In genomic region chr16:15650698-15651161, GRCh38 we compare ENCODE assay signal across 8 cellular contexts. TPM values are rescaled to one million over a fixed set of nuclear protein-coding genes. Genes with fewer than 3 reads are reported as not detected.
A peak's percentile ranks its signal among the peaks of the same experiment; 100 is the strongest.
DNase-seq lines count a peak whose midpoint lies in the region; ATAC-seq, FAIRE-seq and TF ChIP-seq lines count a peak whose summit lies in the region.

No MANE protein-coding gene starts in this region.

- peak overlapping the region; percentile 96 for H3K4me3 ChIP-seq in GM06990 (replicated peaks; ENCODE audit: low read depth, low read length)
- peak overlapping the region; percentile 82 for H3K4me3 ChIP-seq in HEK293 (ENCODE audit: low read depth, low read length)
- peak overlapping the region; percentile 91 for H3K4me3 ChIP-seq in RWPE2 (ENCODE audit: severe bottlenecking)
- peak overlapping the region; percentile 83 to 98 (median 96) for H3K4me3 ChIP-seq in keratinocyte (ENCODE audit: control insufficient read depth in 2 of 3, extremely low read depth in 1 of 3, insufficient read depth in 2 of 3, low read depth in 1 of 3, low read length in 3 of 3)

- H3K9me3 ChIP-seq in HEK293 (ENCODE audit: control insufficient read depth, insufficient read depth, low read depth, low read length) (no peaks in the 10 kb centered on the region), RWPE2 (ENCODE audit: severe bottlenecking) (no peaks in the 10 kb centered on the region), keratinocyte (ENCODE audit: control insufficient read depth, low read depth, low read length) (no peaks in the 10 kb centered on the region)

- CTCF ChIA-PET in HEK293 (lab: Yijun Ruan, JAX) (interaction anchor here (0.6 to 0.7 kb wide), 2 partner anchors 26 to 119 kb away, joined by 3 read pairs; no protein-coding TSS in a partner anchor), MCF 10A (lab: Yijun Ruan, JAX) (interaction anchor here (0.8 to 3.4 kb wide), 2 partner anchors 9 to 175 kb away, joined by 3 to 14 read pairs; partner anchors contain the start of gene MARF1)

- intact Hi-C loops in MCF 10A (cut with micrococcal nuclease), result loop anchor here (2.0 kb wide), 1 partner anchor 54 kb away; no protein-coding TSS in a partner anchor

- peaks cover 9% of the 10 kb centered on the region for H3K36me3 Mint-ChIP-seq in MCF 10A (ENCODE audit: insufficient read depth, unreplicated experiment)

- peaks cover 53% of the 10 kb centered on the region for H3K79me2 ChIP-seq in keratinocyte (ENCODE audit: control insufficient read depth, insufficient read depth, low read length)

- peaks cover 13% of the 10 kb centered on the region for H3K36me3 ChIP-seq in GM06990 (ENCODE audit: control insufficient read depth, insufficient read depth, low read length)
- peaks cover 3 to 7% of the 10 kb centered on the region in 2 experiments; a peak in 2 of 3 replicates for H3K36me3 ChIP-seq in HEK293 (ENCODE audit: control insufficient read depth in 2 of 2, insufficient read depth in 1 of 2, low read length in 2 of 2)
- peaks cover 41% of the 10 kb centered on the region for H3K36me3 ChIP-seq in RWPE2 (ENCODE audit: low read depth)
- H3K36me3 ChIP-seq in keratinocyte (ENCODE audit: control insufficient read depth in 2 of 2, extremely low read depth in 1 of 2, insufficient read depth in 2 of 2, low read length in 2 of 2), result peaks cover 3 to 18% of the 10 kb centered on the region in 2 experiments

- peaks cover 8% of the 10 kb centered on the region for H3K4me1 Mint-ChIP-seq in MCF 10A (ENCODE audit: insufficient read depth, unreplicated experiment)

- dilution Hi-C loops in keratinocyte (cut with MboI; ENCODE audit: extremely low pct_ligation_motif_present, low sequenced_read_pairs), result no loop called here

- H3K4me3 Mint-ChIP-seq in MCF 10A (ENCODE audit: unreplicated experiment), result peak overlapping the region; percentile 100

- H3K27ac ChIP-seq in HEK293 (ENCODE audit: extremely low read depth, low read depth, low read length) (peak overlapping the region; percentile 83; the same call in 1 of the 2 replicates), RWPE2 (ENCODE audit: poor library complexity, severe bottlenecking) (peak overlapping the region; percentile 99), keratinocyte (ENCODE audit: control insufficient read depth, insufficient read depth, low read length) (peak overlapping the region; percentile 88)

- H3K27me3 ChIP-seq in GM06990 (replicated peaks; ENCODE audit: control insufficient read depth, insufficient read depth, low read length), result no peaks in the 10 kb centered on the region
- H3K27me3 ChIP-seq in RWPE2 (ENCODE audit: insufficient read depth, poor library complexity, severe bottlenecking), result no peaks in the 10 kb centered on the region
- no peaks in the 10 kb centered on the region for H3K27me3 ChIP-seq in keratinocyte (ENCODE audit: control insufficient read depth, extremely low read depth, insufficient read depth, low read length)

- H3K27me3 Mint-ChIP-seq in MCF 10A (ENCODE audit: insufficient read depth, unreplicated experiment), result no peaks in the 10 kb centered on the region

- peak; percentile 3; the same call in 1 of the 3 replicates for ATAC-seq in RWPE2 (ENCODE audit: low read depth)

- peak overlapping the region; percentile 96 for H3K27ac Mint-ChIP-seq in MCF 10A (ENCODE audit: low read depth, unreplicated experiment)

- H3K4me2 ChIP-seq in keratinocyte (ENCODE audit: control insufficient read depth, extremely low read depth, insufficient read depth, low read depth, low read length), result peak overlapping the region; percentile 94

- peaks cover 10% of the 10 kb centered on the region for H4K20me1 ChIP-seq in keratinocyte (ENCODE audit: control insufficient read depth, extremely low read depth, insufficient read depth, low read length)

- no peak for TF ChIP-seq CTCF in GM06990 (IDR thresholded peaks at IDR 0.05; ENCODE audit: insufficient read depth, low read length, poor library complexity, severe bottlenecking)
- TF ChIP-seq CTCF in HEK293 (tag by site-specific recombination; IDR thresholded peaks at IDR 0.05), result no peak
- no peak for TF ChIP-seq CTCF in RWPE2 (IDR thresholded peaks at IDR 0.05; ENCODE audit: poor library complexity, severe bottlenecking)
- TF ChIP-seq CTCF in MCF 10A (IDR thresholded peaks at IDR 0.05; ENCODE audit: unreplicated experiment), result no peak
- no peak for TF ChIP-seq CTCF in keratinocyte (optimal IDR thresholded peaks at IDR 0.05 in 1 of 3, IDR thresholded peaks at IDR 0.05 in 1 of 3, conservative IDR thresholded peaks at IDR 0.05 in 1 of 3; ENCODE audit: extremely low read depth in 1 of 3, insufficient read depth in 2 of 3, low read length in 3 of 3)

- FAIRE-seq in keratinocyte (lab: Jason Lieb, UNC), result no peak

- peak overlapping the region; percentile 79 for H2AFZ ChIP-seq in keratinocyte (ENCODE audit: control insufficient read depth, low read length)

- H3K9me3 Mint-ChIP-seq in MCF 10A (ENCODE audit: unreplicated experiment), result no peaks in the 10 kb centered on the region

- H3K4me1 ChIP-seq in HEK293 (ENCODE audit: control insufficient read depth, insufficient read depth, low read length), result no peaks in the 10 kb centered on the region
- H3K4me1 ChIP-seq in RWPE2 (ENCODE audit: insufficient read depth, poor library complexity, severe bottlenecking), result peaks cover 26% of the 10 kb centered on the region
- peaks cover 42% of the 10 kb centered on the region for H3K4me1 ChIP-seq in keratinocyte (ENCODE audit: control insufficient read depth, extremely low read depth, insufficient read depth, low read length)

- peak overlapping the region; percentile 97 for H3K9ac ChIP-seq in keratinocyte (ENCODE audit: control insufficient read depth, extremely low read depth, insufficient read depth, low read length)

- no TSS peak for BruUV-seq in MCF 10A (replicated peaks; lab: Mats Ljungman, UMichigan)

- POLR2A ChIA-PET in HEK293 (lab: Yijun Ruan, JAX), result interaction anchor here (0.6 to 1.0 kb wide), 3 partner anchors 8 to 63 kb away, joined by 3 to 4 read pairs (median 3); partner anchors contain the start of gene MARF1
- POLR2A ChIA-PET in MCF 10A (lab: Yijun Ruan, JAX), result interaction anchor here (0.7 to 6.3 kb wide), 8 partner anchors 7 to 238 kb away, joined by 3 to 139 read pairs (median 6); partner anchors contain the start of genes CEP20 and MARF1

- peak; percentile 43 for DNase-seq in GM06990 (ENCODE audit: extremely low read depth, insufficient read length)
- DNase-seq in RWPE2 (ENCODE audit: low spot score), result no peak
- DNase-seq in MCF 10A (ENCODE audit: unreplicated experiment), result peak; percentile 46
- DNase-seq in keratinocyte (ENCODE audit: low read depth, low spot score), result no peak
- DNase-seq in stimulated activated CD4-positive, alpha-beta T cell treated with anti-CD3 and anti-CD28 coated beads, Interleukin-4, amount 100 ng/mL, for 4 hours, result peak; percentile 31 to 33
- no peak for DNase-seq in OCI-M2 (lab: John Stamatoyannopoulos, UW; ENCODE audit: unreplicated experiment)
- DNase-seq in HPDE6-E6E7 (ENCODE audit: extremely low spot score), result no peak

- peaks cover 3% of the 10 kb centered on the region for H3K9me1 ChIP-seq in keratinocyte (ENCODE audit: control insufficient read depth, extremely low read depth, insufficient read depth, low read length)

TF ChIP-seq in HEK293, 187 proteins besides CTCF, POLR2A, EP300 and RAD21 (continues in another document):
- TF ChIP-seq ZNF837 (tag by site-specific recombination; IDR thresholded peaks at IDR 0.05) (no peak), ZNF473 (tag by site-specific recombination; IDR thresholded peaks at IDR 0.05) (no peak), REPIN1 (tag by site-specific recombination; IDR thresholded peaks at IDR 0.05; ENCODE audit: low read depth) (no peak), ZNF626 (tag by site-specific recombination; IDR thresholded peaks at IDR 0.05) (no peak), ZNF707 (tag by site-specific recombination; IDR thresholded peaks at IDR 0.05) (no peak), ZNF76 (tag by site-specific recombination; IDR thresholded peaks at IDR 0.05; ENCODE audit: borderline replicate concordance, low read depth) (no peak), ZBTB6 (tag by site-specific recombination; IDR thresholded peaks at IDR 0.05) (no peak), MYNN (tag by site-specific recombination; IDR thresholded peaks at IDR 0.05; ENCODE audit: borderline replicate concordance) (no peak), ZNF350 (tag by site-specific recombination; IDR thresholded peaks at IDR 0.05) (no peak)

RNA-seq across cellular contexts. Expression of gene NDE1, which starts 0.7 kb away (rescaled TPM):
- 121 and 162 TPM in 2 replicates for total RNA-seq in MCF 10A (2022)
- polyA plus RNA-seq in keratinocyte, result 20.6 to 50.2 TPM (median 37.8 TPM) in 3 replicates
- 93.9 TPM for polyA plus RNA-seq in keratinocyte (2011; ENCODE audit: low read depth)
- polyA plus RNA-seq in keratinocyte (2011; cell fraction: cytosol; rRNA removed), result 49.5 and 52.5 TPM in 2 replicates
- 41.9 and 42.0 TPM in 2 replicates for polyA plus RNA-seq in keratinocyte (2011; cell fraction: nucleus; rRNA removed)
- 48.4 and 59.5 TPM in 2 replicates for polyA plus RNA-seq in keratinocyte (2012; ENCODE audit: low replicate concordance)
- 28.0 to 48.8 TPM (median 48.5 TPM) in 3 replicates for polyA minus RNA-seq in keratinocyte
- 56.6 TPM for polyA minus RNA-seq in keratinocyte (2011; cell fraction: cytosol; rRNA and poly(A)+ RNA removed)
- polyA minus RNA-seq in keratinocyte (2011; cell fraction: nucleus; rRNA and poly(A)+ RNA removed), result 23.5 and 36.1 TPM in 2 replicates

RNA-seq across cellular contexts. Expression of gene MARF1, which starts 7.8 kb away (rescaled TPM):
- 48.1 and 56.2 TPM in 2 replicates for total RNA-seq in MCF 10A (2022)
- 10.0 to 12.5 TPM (median 11.9 TPM) in 3 replicates for polyA plus RNA-seq in keratinocyte
- 17.5 TPM for polyA plus RNA-seq in keratinocyte (2011; ENCODE audit: low read depth)
- polyA plus RNA-seq in keratinocyte (2011; cell fraction: cytosol; rRNA removed), result 10.1 and 24.5 TPM in 2 replicates
- polyA plus RNA-seq in keratinocyte (2011; cell fraction: nucleus; rRNA removed), result 30.7 and 38.6 TPM in 2 replicates
- 10.5 and 20.9 TPM in 2 replicates for polyA plus RNA-seq in keratinocyte (2012; ENCODE audit: low replicate concordance)
- polyA minus RNA-seq in keratinocyte, result 20.0 to 57.0 TPM (median 22.1 TPM) in 3 replicates
- 13.4 TPM for polyA minus RNA-seq in keratinocyte (2011; cell fraction: cytosol; rRNA and poly(A)+ RNA removed)
- polyA minus RNA-seq in keratinocyte (2011; cell fraction: nucleus; rRNA and poly(A)+ RNA removed), result 14.1 and 25.9 TPM in 2 replicates

Comparison
In these comparisons a context has a peak if more than half of its experiments do, and no peak if none do; other contexts are left out.
1. DNase-seq: peak in GM06990 (single experiment), MCF 10A (single experiment) and stimulated activated CD4-positive, alpha-beta T cell treated with anti-CD3 and anti-CD28 coated beads, Interleukin-4, amount 100 ng/mL, for 4 hours (2 of 2); none in RWPE2 (single experiment), keratinocyte (single experiment), OCI-M2 (single experiment) and HPDE6-E6E7 (single experiment).
2. Peak in every context shown above with its lines, with median percentiles within 50 percentile points of each other: H3K4me3 ChIP-seq and H3K27ac ChIP-seq.